Comparison of ENCODE assay signal across 20 cellular contexts in the genomic region with DNA sequence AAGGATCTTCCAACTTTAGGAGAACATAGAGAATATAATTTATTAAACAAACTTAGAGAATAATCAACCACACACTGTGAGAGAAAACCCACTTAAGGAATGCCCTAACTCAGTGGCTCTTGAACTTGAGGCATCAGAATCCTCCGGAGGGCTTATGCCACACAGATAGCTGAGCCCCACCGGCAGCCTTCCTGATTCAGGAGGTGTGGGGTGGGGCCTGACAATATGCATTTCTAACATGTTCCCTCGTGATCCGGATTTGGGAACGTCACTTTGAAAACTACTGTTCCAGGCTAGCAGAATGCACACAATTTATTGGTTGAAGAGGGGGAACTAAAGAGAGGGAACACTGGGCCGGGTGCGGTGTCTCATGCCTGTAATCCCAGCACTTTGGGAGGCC. TPM values are rescaled to one million over a fixed set of nuclear protein-coding genes. Genes with fewer than 3 reads are reported as not detected.
"Had no signal": no experiment of that assay in that cellular context is flagged by ENCODE, and none has a peak within 500 bp of the region (broad histone marks: within the 10 kb centered on the region; RNA-seq: fewer than 3 reads in every experiment).

No MANE protein-coding gene starts in this region.

- H3K27ac Mint-ChIP-seq: activated B cell treated with CpG ODN at 0.5 μM for 24 hours; activated naive CD4-positive, alpha-beta T cell treated with anti-CD3 and anti-CD28 coated beads, Interleukin-2, amount 50 U/mL, for 72 hours; activated T-helper 1 cell treated with anti-CD3 and anti-CD28 coated beads, Interleukin-12 subunit alpha, Interleukin-12 subunit beta, Interleukin-2, Interleukin-4 antibody, amounts not matched to agents 30 ng/mL and 10 ng/mL and 1 ng/mL, durations not matched to agents 14 hours and 24 hours and 36 hours; brain; mesothelial cell of epicardium; nephron progenitor cell had no signal

- H3K4me3 ChIP-seq: gastrocnemius medialis, lung, upper lobe of left lung had no signal

- H3K36me3 Mint-ChIP-seq: activated naive CD4-positive, alpha-beta T cell treated with anti-CD3 and anti-CD28 coated beads, Interleukin-2, amount 50 U/mL, for 72 hours; brain had no signal

- H3K36me3 ChIP-seq: gastrocnemius medialis, upper lobe of left lung had no signal

- DNase-seq: activated B cell treated with CpG ODN at 0.5 μM for 24 hours; activated CD4-positive, alpha-beta T cell treated with anti-CD3 and anti-CD28 coated beads for 48 hours; activated gamma-delta T cell treated with Interleukin-2 at 50 U/mL for 16 hours; anterior cingulate cortex; caudate nucleus; gastrocnemius medialis; nephron progenitor cell; occipital lobe; stimulated activated CD4-positive, alpha-beta T cell treated with anti-CD3 and anti-CD28 coated beads, Interleukin-2, amount 100 ng/mL, for 24 hours; stimulated activated naive CD8-positive, alpha-beta T cell treated with anti-CD3 and anti-CD28 coated beads, Interleukin-15, amount 100 ng/mL, for 72 hours; T-helper 9 cell had no signal

- H3K9me3 ChIP-seq: gastrocnemius medialis, upper lobe of left lung had no signal

- H3K9me3 Mint-ChIP-seq: activated B cell treated with CpG ODN at 0.5 μM for 24 hours; activated naive CD4-positive, alpha-beta T cell treated with anti-CD3 and anti-CD28 coated beads, Interleukin-2, amount 50 U/mL, for 72 hours; activated T-helper 1 cell treated with anti-CD3 and anti-CD28 coated beads, Interleukin-12 subunit alpha, Interleukin-12 subunit beta, Interleukin-2, Interleukin-4 antibody, amounts not matched to agents 30 ng/mL and 10 ng/mL and 1 ng/mL, durations not matched to agents 14 hours and 24 hours and 36 hours; mesothelial cell of epicardium; nephron progenitor cell; stimulated activated naive CD8-positive, alpha-beta T cell treated with anti-CD3 and anti-CD28 coated beads, Interleukin-15, amount 100 ng/mL, for 72 hours had no signal

- H3K27ac ChIP-seq: gastrocnemius medialis had no signal

- H3K4me3 Mint-ChIP-seq: activated B cell treated with CpG ODN at 0.5 μM for 24 hours; activated T-helper 1 cell treated with anti-CD3 and anti-CD28 coated beads, Interleukin-12 subunit alpha, Interleukin-12 subunit beta, Interleukin-2, Interleukin-4 antibody, amounts not matched to agents 30 ng/mL and 10 ng/mL and 1 ng/mL, durations not matched to agents 14 hours and 24 hours and 36 hours; brain; mesothelial cell of epicardium; nephron progenitor cell had no signal

- ATAC-seq: activated naive CD4-positive, alpha-beta T cell treated with anti-CD3 and anti-CD28 coated beads, Interleukin-2, amount 50 U/mL, for 72 hours; esophagus mucosa; gastrocnemius medialis; left lobe of liver; stimulated activated naive CD8-positive, alpha-beta T cell treated with anti-CD3 and anti-CD28 coated beads, Interleukin-15, amount 100 ng/mL, for 72 hours had no signal

- H3K27me3 ChIP-seq: gastrocnemius medialis, upper lobe of left lung had no signal

RNA-seq across cellular contexts. Expression of gene SOAT2, which starts 2.0 kb away (rescaled TPM):
- total RNA-seq: activated B cell treated with CpG ODN at 0.5 μM for 24 hours; activated T-helper 1 cell treated with anti-CD3 and anti-CD28 coated beads, Interleukin-12 subunit alpha, Interleukin-12 subunit beta, Interleukin-2, Interleukin-4 antibody, amounts not matched to agents 30 ng/mL and 10 ng/mL and 1 ng/mL, durations not matched to agents 14 hours and 24 hours and 36 hours; esophagus mucosa; gastrocnemius medialis; occipital lobe; temporal lobe had no signal

RNA-seq across cellular contexts. Expression of gene IGFBP6, which starts 3.8 kb away (rescaled TPM):
- total RNA-seq: activated B cell treated with CpG ODN at 0.5 μM for 24 hours; activated T-helper 1 cell treated with anti-CD3 and anti-CD28 coated beads, Interleukin-12 subunit alpha, Interleukin-12 subunit beta, Interleukin-2, Interleukin-4 antibody, amounts not matched to agents 30 ng/mL and 10 ng/mL and 1 ng/mL, durations not matched to agents 14 hours and 24 hours and 36 hours had no signal
